1 cellular context compared by ENCODE assay signal in genomic region chr4:168777277-168777965, GRCh38.
TF ChIP-seq lines count a peak whose summit lies in the region.

No MANE protein-coding gene starts in this region.

TF ChIP-seq in HepG2, 621 proteins besides CTCF, POLR2A, EP300 and RAD21 (continued from another document):
- TF ChIP-seq HNF1A (IDR thresholded peaks at IDR 0.05; ENCODE audit: low read depth), result no peak
- TF ChIP-seq HNF1A (CRISPR knock-in tag; IDR thresholded peaks at IDR 0.05; ENCODE audit: borderline replicate concordance), result no peak
- no peak for TF ChIP-seq TOPORS (CRISPR knock-in tag; IDR thresholded peaks at IDR 0.05)
- no peak for TF ChIP-seq ZNF30 (CRISPR knock-in tag; IDR thresholded peaks at IDR 0.05)
- TF ChIP-seq HOXA9 (CRISPR knock-in tag; IDR thresholded peaks at IDR 0.05; ENCODE audit: borderline replicate concordance), result no peak
- TF ChIP-seq ZNF672 (CRISPR knock-in tag; IDR thresholded peaks at IDR 0.05), result no peak
- TF ChIP-seq MTERF4 (CRISPR knock-in tag; IDR thresholded peaks at IDR 0.05), result no peak
- TF ChIP-seq MAFF (IDR thresholded peaks at IDR 0.05; ENCODE audit: low read depth, low read length), result no peak
- TF ChIP-seq ZBTB37 (CRISPR knock-in tag; IDR thresholded peaks at IDR 0.05), result no peak
- TF ChIP-seq ZNF709 (CRISPR knock-in tag; IDR thresholded peaks at IDR 0.05), result no peak
- TF ChIP-seq ZBTB44 (CRISPR knock-in tag; IDR thresholded peaks at IDR 0.05), result no peak
- TF ChIP-seq ZSCAN20 (CRISPR knock-in tag; IDR thresholded peaks at IDR 0.05; ENCODE audit: borderline replicate concordance), result no peak
- TF ChIP-seq BCL3 (CRISPR knock-in tag; IDR thresholded peaks at IDR 0.05), result no peak
- no peak for TF ChIP-seq CENPX (CRISPR knock-in tag; IDR thresholded peaks at IDR 0.05)
- no peak for TF ChIP-seq ATRX (CRISPR knock-in tag; IDR thresholded peaks at IDR 0.05; ENCODE audit: borderline replicate concordance)
- no peak for TF ChIP-seq RCOR2 (CRISPR knock-in tag; IDR thresholded peaks at IDR 0.05)
- no peak for TF ChIP-seq ZFP90 (CRISPR knock-in tag; IDR thresholded peaks at IDR 0.05; ENCODE audit: borderline replicate concordance)
